1 cellular context compared by ENCODE assay signal in genomic region chr15:37095197-37095992, GRCh38.
TF ChIP-seq lines count a peak whose summit lies in the region.

No MANE protein-coding gene starts in this region.

TF ChIP-seq in endothelial cell of umbilical vein, 7 proteins besides CTCF, POLR2A, EP300 and RAD21 (continued from another document):
- no peak for TF ChIP-seq MAX (IDR thresholded peaks at IDR 0.05; ENCODE audit: insufficient read depth, insufficient read length)
- no peak for TF ChIP-seq JUN (IDR thresholded peaks at IDR 0.05; ENCODE audit: borderline replicate concordance, insufficient read depth, insufficient read length, low read depth)
- no peak for TF ChIP-seq MYC (IDR thresholded peaks at IDR 0.05; ENCODE audit: low read depth, low read length)
- no peak for TF ChIP-seq EZH2 (IDR thresholded peaks at IDR 0.05; ENCODE audit: borderline replicate concordance, low read depth, low read length, severe bottlenecking)
TF ChIP-seq in endothelial cell of umbilical vein: peak in this region for 0.
